Comparison of ENCODE assay signal across 30 cellular contexts in the genomic region with DNA sequence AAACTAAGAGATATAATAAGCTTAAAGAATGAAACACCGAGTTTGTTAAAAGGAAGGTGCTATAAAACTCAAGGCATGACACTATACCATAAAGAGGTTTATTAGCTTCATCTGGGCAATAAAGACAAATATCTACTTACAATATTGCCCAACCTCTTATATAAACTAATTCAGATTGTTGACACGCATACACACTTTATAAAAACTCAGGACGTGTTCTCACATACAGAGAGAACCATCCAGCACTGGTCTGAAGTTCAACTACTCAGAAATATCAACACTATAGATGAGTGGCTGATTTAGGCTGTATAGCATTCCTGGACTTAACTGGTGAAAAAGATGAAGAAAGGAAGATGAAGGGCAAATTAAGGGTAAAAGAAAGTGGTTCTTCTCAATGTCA.
"Had no signal": no experiment of that assay in that cellular context is flagged by ENCODE, and none has a peak within 500 bp of the region (broad histone marks: within the 10 kb centered on the region; RNA-seq: fewer than 3 reads in every experiment).

No MANE protein-coding gene starts in this region.

- H3K4me1 ChIP-seq: esophagus squamous epithelium, gastroesophageal sphincter had no signal

- H3K9me3 ChIP-seq: esophagus squamous epithelium had no signal

- H3K36me3 ChIP-seq: brain microvascular endothelial cell, esophagus squamous epithelium, gastroesophageal sphincter, WERI-Rb-1 had no signal

- H3K27ac ChIP-seq: brain microvascular endothelial cell, epithelial cell of prostate, esophagus squamous epithelium, gastroesophageal sphincter, WERI-Rb-1 had no signal

- FAIRE-seq: astrocyte, bronchial epithelial cell, endometrium, endothelial cell of umbilical vein had no signal

- H3K4me3 ChIP-seq: esophagus squamous epithelium, gastroesophageal sphincter had no signal

- DNase-seq: activated B cell treated with CpG ODN at 0.5 μM for 24 hours; activated CD4-positive, alpha-beta T cell treated with anti-CD3 and anti-CD28 coated beads for 48 hours; activated CD4-positive, alpha-beta T cell treated with anti-CD3 and anti-CD28 coated beads, Interleukin-2, amount 50 U/mL, for 1 hour; activated CD4-positive, alpha-beta T cell treated with anti-CD3 and anti-CD28 coated beads, Interleukin-2, amount 50 U/mL, for 48 hours; activated CD8-positive, alpha-beta memory T cell treated with anti-CD3 and anti-CD28 coated beads for 24 hours; activated CD8-positive, alpha-beta T cell treated with anti-CD3 and anti-CD28 coated beads for 36 hours; activated effector memory CD4-positive, alpha-beta T cell treated with Interleukin-2 at 50 U/mL for 16 hours; activated gamma-delta T cell treated with Interleukin-2 at 50 U/mL for 16 hours; activated naive CD4-positive, alpha-beta T cell treated with anti-CD3 and anti-CD28 coated beads, Interleukin-2, amount 50 U/mL, for 16 hours; activated naive CD4-positive, alpha-beta T cell treated with Interleukin-2 at 50 U/mL for 16 hours; activated T-cell treated with anti-CD3 and anti-CD28 coated beads, Interleukin-2, amount 50 U/mL, for 4 hours; amniotic stem cell; anterior cingulate cortex; brain microvascular endothelial cell; effector CD8-positive, alpha-beta T cell; esophagus squamous epithelium; foreskin melanocyte; head of caudate nucleus; T-helper 1 cell; T-helper 17 cell; T1000; WERI-Rb-1 had no signal

- ATAC-seq: activated CD4-positive, CD25-positive, alpha-beta regulatory T cell treated with anti-CD3 and anti-CD28 coated beads, Interleukin-2, amount 50 U/mL, for 24 hours; activated CD8-positive, alpha-beta T cell treated with anti-CD3 and anti-CD28 coated beads for 36 hours; activated T-cell treated with anti-CD3 and anti-CD28 coated beads, Interleukin-2, amount 50 U/mL, for 4 hours; activated T-helper 17 cell treated with anti-CD3 and anti-CD28 coated beads, Interleukin-2, amount 50 U/mL, for 72 hours; gastroesophageal sphincter; T-helper 17 cell had no signal

- H3K27me3 ChIP-seq: brain microvascular endothelial cell, esophagus squamous epithelium, gastroesophageal sphincter had no signal
